1 cellular context compared by ENCODE assay signal in genomic region chr21:42992943-42993712, GRCh38.
TF ChIP-seq lines count a peak whose summit lies in the region.

No MANE protein-coding gene starts in this region.

TF ChIP-seq in IMR-90, 13 proteins besides CTCF, POLR2A, EP300 and RAD21:
- TF ChIP-seq FOS (IDR thresholded peaks at IDR 0.05; ENCODE audit: low read depth, low read length) (0 out of 2 replicates have a peak, but pooled peaks have one; percentile 6), RCOR1 (IDR thresholded peaks at IDR 0.05; ENCODE audit: insufficient replicate concordance, low read length) (no peak), MXI1 (IDR thresholded peaks at IDR 0.05; ENCODE audit: borderline replicate concordance, low read depth, low read length) (peak; percentile 28; the same call in 1 of the 2 replicates), CHD1 (IDR thresholded peaks at IDR 0.05; ENCODE audit: low read depth, low read length) (no peak), ELK1 (IDR thresholded peaks at IDR 0.05; ENCODE audit: borderline replicate concordance, low read depth, low read length) (no peak)
